In genomic region chr2:48195168-48195567, GRCh38 we compare ENCODE assay signal across 13 cellular contexts.
"Had no signal": no experiment of that assay in that cellular context is flagged by ENCODE, and none has a peak within 500 bp of the region (broad histone marks: within the 10 kb centered on the region; RNA-seq: fewer than 3 reads in every experiment).

No MANE protein-coding gene starts in this region.

- DNase-seq: activated B cell treated with CpG ODN at 0.5 μM for 24 hours; activated CD4-positive, alpha-beta T cell treated with anti-CD3 and anti-CD28 coated beads, Interleukin-2, amount 10 ng/mL, durations not matched to agents 24 days and 14 days; activated CD8-positive, alpha-beta memory T cell treated with anti-CD3 and anti-CD28 coated beads, Interleukin-2, amount 50 U/mL, for 4 hours; activated CD8-positive, alpha-beta T cell treated with anti-CD3 and anti-CD28 coated beads, Interleukin-2, amount 10 ng/mL, durations not matched to agents 7 days and 5 days; activated gamma-delta T cell; activated naive CD8-positive, alpha-beta T cell treated with anti-CD3 and anti-CD28 coated beads for 36 hours; activated T-cell treated with anti-CD3 and anti-CD28 coated beads, Interleukin-2, amount 50 U/mL, for 48 hours; brain microvascular endothelial cell; esophagus squamous epithelium; hypothalamus; stimulated activated CD4-positive, alpha-beta T cell treated with anti-CD3 and anti-CD28 coated beads, Interleukin-1b, Interleukin-23, amount 100 ng/mL, for 48 hours; SW 1271 had no signal

- H3K4me1 Mint-ChIP-seq: activated CD4-positive, alpha-beta T cell treated with anti-CD3 and anti-CD28 coated beads, Interleukin-2, amount 10 ng/mL, durations not matched to agents 24 days and 14 days; activated naive CD8-positive, alpha-beta T cell treated with anti-CD3 and anti-CD28 coated beads for 36 hours had no signal

- H3K4me3 ChIP-seq: esophagus squamous epithelium had no signal

- H3K9me3 ChIP-seq: esophagus squamous epithelium had no signal

- H3K4me3 Mint-ChIP-seq: activated B cell treated with CpG ODN at 0.5 μM for 24 hours; activated CD4-positive, alpha-beta T cell treated with anti-CD3 and anti-CD28 coated beads, Interleukin-2, amount 10 ng/mL, durations not matched to agents 24 days and 14 days; activated CD8-positive, alpha-beta T cell treated with anti-CD3 and anti-CD28 coated beads, Interleukin-2, amount 10 ng/mL, durations not matched to agents 7 days and 5 days; activated naive CD8-positive, alpha-beta T cell treated with anti-CD3 and anti-CD28 coated beads for 36 hours had no signal

- H3K27me3 Mint-ChIP-seq: activated B cell treated with CpG ODN at 0.5 μM for 24 hours; activated naive CD8-positive, alpha-beta T cell treated with anti-CD3 and anti-CD28 coated beads for 36 hours had no signal

- H3K4me1 ChIP-seq: esophagus squamous epithelium had no signal

- H3K27ac Mint-ChIP-seq: activated B cell treated with CpG ODN at 0.5 μM for 24 hours; activated CD4-positive, alpha-beta T cell treated with anti-CD3 and anti-CD28 coated beads, Interleukin-2, amount 10 ng/mL, durations not matched to agents 24 days and 14 days; activated CD8-positive, alpha-beta T cell treated with anti-CD3 and anti-CD28 coated beads, Interleukin-2, amount 10 ng/mL, durations not matched to agents 7 days and 5 days; activated naive CD8-positive, alpha-beta T cell treated with anti-CD3 and anti-CD28 coated beads for 36 hours had no signal

- H3K36me3 ChIP-seq: brain microvascular endothelial cell, esophagus squamous epithelium had no signal

- H3K9me3 Mint-ChIP-seq: activated B cell treated with CpG ODN at 0.5 μM for 24 hours; activated CD4-positive, alpha-beta T cell treated with anti-CD3 and anti-CD28 coated beads, Interleukin-2, amount 10 ng/mL, durations not matched to agents 24 days and 14 days; activated naive CD8-positive, alpha-beta T cell treated with anti-CD3 and anti-CD28 coated beads for 36 hours had no signal

- H3K27me3 ChIP-seq: brain microvascular endothelial cell, esophagus squamous epithelium had no signal

- ATAC-seq: activated CD8-positive, alpha-beta T cell treated with anti-CD3 and anti-CD28 coated beads, Interleukin-2, amount 10 ng/mL, durations not matched to agents 7 days and 5 days; sciatic nerve had no signal

- H3K36me3 Mint-ChIP-seq: activated naive CD8-positive, alpha-beta T cell treated with anti-CD3 and anti-CD28 coated beads for 36 hours had no signal

- H3K27ac ChIP-seq: brain microvascular endothelial cell, esophagus squamous epithelium had no signal
